In the genomic region with DNA sequence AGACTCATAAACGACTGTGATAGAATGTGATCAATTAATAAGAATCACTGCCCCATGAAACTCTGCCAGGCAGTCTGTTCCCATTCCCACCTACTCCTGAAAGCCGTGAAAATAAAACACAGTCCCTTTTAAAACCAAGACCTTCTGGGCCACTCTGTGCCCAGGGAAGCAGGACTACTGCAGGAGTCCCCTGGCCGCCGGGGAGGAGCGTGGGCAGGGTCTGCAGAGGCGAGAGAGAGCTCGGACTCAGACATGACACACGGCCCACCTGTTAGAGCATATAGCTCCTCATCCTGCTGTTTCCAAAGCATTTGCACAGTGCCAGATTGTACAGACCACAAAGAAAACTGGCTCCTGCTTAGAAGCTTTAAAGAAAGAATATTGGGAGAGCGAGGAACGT, we compare ENCODE assay signal across 8 cellular contexts.
"Had no signal": no experiment of that assay in that cellular context is flagged by ENCODE, and none has a peak within 500 bp of the region (broad histone marks: within the 10 kb centered on the region; RNA-seq: fewer than 3 reads in every experiment).

No MANE protein-coding gene starts in this region.

- H3K27ac Mint-ChIP-seq: GM23338, HFFc6 had no signal

- H2AFZ ChIP-seq: GM23248, GM23338 had no signal

- H3K9me3 ChIP-seq: HAP-1 had no signal

- DNase-seq: GM23248, GOT3, H7, H9, HCEC 1CT, HFFc6 had no signal

- H3K4me1 Mint-ChIP-seq: GM23338 had no signal

- H3K27ac ChIP-seq: GM23248 had no signal

- H3K4me3 ChIP-seq: GM23248, GM23338, HAP-1 had no signal

- H3K9ac ChIP-seq: GM23248 had no signal

- H3K9me3 Mint-ChIP-seq: GM23338, H9 had no signal

- H3K36me3 ChIP-seq: HAP-1 had no signal

- H3K4me3 Mint-ChIP-seq: GM23338, H9, HFFc6 had no signal

- H3K4me2 ChIP-seq: GM23338 had no signal

- H3K4me1 ChIP-seq: HAP-1 had no signal
